Comparison of ENCODE assay signal across 19 cellular contexts in genomic region chr11:121039971-121040613, GRCh38. TPM values are rescaled to one million over a fixed set of nuclear protein-coding genes. Genes with fewer than 3 reads are reported as not detected.
DNase-seq lines count a peak whose midpoint lies in the region; ATAC-seq, FAIRE-seq and TF ChIP-seq lines count a peak whose summit lies in the region.
"Had no signal": no experiment of that assay in that cellular context is flagged by ENCODE, and none has a peak within 500 bp of the region (broad histone marks: within the 10 kb centered on the region; RNA-seq: fewer than 3 reads in every experiment).

No MANE protein-coding gene starts in this region.

- H3K4me1 ChIP-seq in MM.1S (ENCODE audit: low read length) (peaks cover 41% of the 10 kb centered on the region), endothelial cell of umbilical vein (ENCODE audit: control insufficient read depth, extremely low read depth, insufficient read depth, low read length) (peaks cover 19% of the 10 kb centered on the region), neuronal stem cell (ENCODE audit: control insufficient read depth in 2 of 2, insufficient read depth in 1 of 2, low read depth in 1 of 2, low read length in 2 of 2) (peaks cover 3 to 7% of the 10 kb centered on the region in 2 donors)

- H2BK120ac ChIP-seq in neuronal stem cell (ENCODE audit: low read depth, low read length), result no peak overlapping the region

- peak overlapping the region; percentile 36; the same call in 1 of the 2 replicates for H3K4me2 ChIP-seq in MM.1S (ENCODE audit: low read depth, low read length)
- peak overlapping the region; percentile 50 for H3K4me2 ChIP-seq in endothelial cell of umbilical vein (ENCODE audit: insufficient read depth, low read length)
- H3K4me2 ChIP-seq in neuronal stem cell (ENCODE audit: insufficient read depth, low read length, poor library complexity, severe bottlenecking), result no peak overlapping the region

- H3K18ac ChIP-seq in neuronal stem cell (ENCODE audit: low read length), result no peak overlapping the region

- no peak overlapping the region for H2BK15ac ChIP-seq in neuronal stem cell (ENCODE audit: low read length)

- H3F3A ChIP-seq in MM.1S (ENCODE audit: insufficient read depth, low read length), result peaks cover 5% of the 10 kb centered on the region; the same call in 1 of the 2 replicates

- H2AFZ ChIP-seq in MM.1S (ENCODE audit: low read length) (no peak overlapping the region), endothelial cell of umbilical vein (ENCODE audit: low read depth, low read length) (no peak overlapping the region), neuronal stem cell (ENCODE audit: low read length) (no peak overlapping the region)

- H3K36me3 ChIP-seq in MM.1S (replicated peaks; ENCODE audit: insufficient read depth, low read length) (no peaks in the 10 kb centered on the region), endothelial cell of umbilical vein (ENCODE audit: control insufficient read depth in 2 of 2, extremely low read depth in 1 of 2, insufficient read depth in 2 of 2, low read length in 2 of 2) (no peaks in the 10 kb centered on the region), neuronal stem cell (replicated peaks in 1 of 2; ENCODE audit: control insufficient read depth in 2 of 2, insufficient read depth in 2 of 2, low read length in 2 of 2) (peaks cover 0 to 2% of the 10 kb centered on the region in 2 donors)

- H3K9me2 ChIP-seq in MM.1S (replicated peaks; ENCODE audit: insufficient read depth, low read length), result no peaks in the 10 kb centered on the region

- no peak overlapping the region for H3K4me3 Mint-ChIP-seq in activated T-cell treated with anti-CD3 and anti-CD28 coated beads, Interleukin-2, amount 50 U/mL, for 4 hours
- H3K4me3 Mint-ChIP-seq: B cell; CD4-positive, alpha-beta memory T cell had no signal

- dilution Hi-C loops in endothelial cell of umbilical vein (cut with MboI; ENCODE audit: extremely low pct_ligation_motif_present, low sequenced_read_pairs), result no loop called here

- H3K79me1 ChIP-seq in neuronal stem cell (ENCODE audit: low read depth, low read length), result no peaks in the 10 kb centered on the region

- H3K79me2 ChIP-seq in MM.1S (ENCODE audit: low read length) (peaks cover 21% of the 10 kb centered on the region; the same call in 1 of the 2 replicates), endothelial cell of umbilical vein (ENCODE audit: control insufficient read depth, insufficient read depth, low read length) (peaks cover 2% of the 10 kb centered on the region)

- ATAC-seq in activated T-cell treated with anti-CD3 and anti-CD28 coated beads, Interleukin-2, amount 50 U/mL, for 4 hours, result no peak

- intact Hi-C loops in endothelial cell of umbilical vein (cut with micrococcal nuclease), result loop anchor here (2.0 kb wide), 1 partner anchor 15 kb away; the partner anchor contains the start of gene TBCEL

- H3K4ac ChIP-seq in neuronal stem cell (ENCODE audit: low read length), result no peak overlapping the region

- FAIRE-seq in GM19239 (lab: Jason Lieb, UNC) (peak; percentile 68), endothelial cell of umbilical vein (lab: Jason Lieb, UNC) (no peak)
- FAIRE-seq: GM12892 had no signal

- no peak for TF ChIP-seq CTCF in MM.1S (IDR thresholded peaks at IDR 0.05; ENCODE audit: low read length)
- no peak for TF ChIP-seq CTCF in endothelial cell of umbilical vein (IDR thresholded peaks at IDR 0.05; ENCODE audit: extremely low read depth in 1 of 2, insufficient read depth in 1 of 2, low read depth in 1 of 2, low read length in 2 of 2)

- H3K9ac ChIP-seq in MM.1S (ENCODE audit: low read length), result no peak overlapping the region
- no peak overlapping the region for H3K9ac ChIP-seq in endothelial cell of umbilical vein (replicated peaks; ENCODE audit: extremely low read depth, insufficient read depth, low read length)
- H3K9ac ChIP-seq in neuronal stem cell (ENCODE audit: low read depth, low read length, poor library complexity), result no peak overlapping the region

- no peak overlapping the region for H3K23ac ChIP-seq in neuronal stem cell (ENCODE audit: low read depth, low read length, poor library complexity)

- H3K9me3 ChIP-seq in MM.1S (replicated peaks; ENCODE audit: insufficient read depth, low read length) (no peaks in the 10 kb centered on the region), endothelial cell of umbilical vein (replicated peaks; ENCODE audit: control insufficient read depth, insufficient read depth, low read length) (no peaks in the 10 kb centered on the region), neuronal stem cell (replicated peaks in 1 of 2; ENCODE audit: control insufficient read depth in 2 of 2, insufficient read depth in 1 of 2, low read depth in 1 of 2, low read length in 2 of 2) (no peaks in the 10 kb centered on the region)

- H3K4me1 Mint-ChIP-seq in activated T-cell treated with anti-CD3 and anti-CD28 coated beads, Interleukin-2, amount 50 U/mL, for 4 hours (ENCODE audit: low read depth), result peaks cover 11% of the 10 kb centered on the region
- H3K4me1 Mint-ChIP-seq: B cell had no signal

- H4K8ac ChIP-seq in neuronal stem cell (ENCODE audit: low read depth, low read length), result no peak overlapping the region

- TF ChIP-seq POLR2A in endothelial cell of umbilical vein (IDR thresholded peaks at IDR 0.05; ENCODE audit: low read depth, low read length), result no peak

- no peak overlapping the region for H2BK5ac ChIP-seq in neuronal stem cell (ENCODE audit: low read length)

- H4K91ac ChIP-seq in neuronal stem cell (ENCODE audit: low read depth, low read length, poor library complexity), result no peak overlapping the region

- no peak overlapping the region for H2BK12ac ChIP-seq in neuronal stem cell (ENCODE audit: low read length)

- WGBS in neuronal stem cell (ENCODE audit: extremely low coverage in 2 of 2, insufficient read length in 2 of 2, insufficient replicate concordance in 1 of 2), 2 donors, result no CpG with 5 or more reads among the region's 1 CpG

- H4K20me1 ChIP-seq in MM.1S (ENCODE audit: insufficient read depth, low read length) (no peaks in the 10 kb centered on the region), endothelial cell of umbilical vein (replicated peaks; ENCODE audit: control insufficient read depth, extremely low read depth, insufficient read depth, low read length) (no peaks in the 10 kb centered on the region)

- no peak overlapping the region for H3K27ac ChIP-seq in MM.1S (ENCODE audit: low read length)
- H3K27ac ChIP-seq in endothelial cell of umbilical vein (ENCODE audit: insufficient read depth, low read depth, low read length), result no peak overlapping the region
- no peak overlapping the region for H3K27ac ChIP-seq in neuronal stem cell (replicated peaks; ENCODE audit: low read length)
- H3K27ac ChIP-seq: SK-N-MC had no signal

- CTCF ChIA-PET in endothelial cell of umbilical vein (lab: Charles Lee), result interaction anchor here (1.8 to 2.0 kb wide), 2 partner anchors 9 to 15 kb away, joined by 5 to 6 read pairs; no protein-coding TSS in a partner anchor

- H3K9me1 ChIP-seq in endothelial cell of umbilical vein (replicated peaks; ENCODE audit: control insufficient read depth, extremely low read depth, insufficient read depth, low read length), result peaks cover 3% of the 10 kb centered on the region

- DNase-seq in GM19239 (ENCODE audit: insufficient read length, low spot score) (no peak), MM.1S (no peak), endothelial cell of umbilical vein (ENCODE audit: low read depth, low spot score) (peak; percentile 50), lung microvascular endothelial cell (ENCODE audit: low read depth in 2 of 2) (peak; percentile 17 to 38), neuronal stem cell (ENCODE audit: low spot score) (no peak), cerebellar nuclear complex (lab: John Stamatoyannopoulos, UW) (no peak), HK-2 (ENCODE audit: unreplicated experiment) (no peak)
- DNase-seq in activated T-cell treated with anti-CD3 and anti-CD28 coated beads, Interleukin-2, amount 50 U/mL, for 4 hours, result no peak
- DNase-seq: CD4-positive, alpha-beta memory T cell; DND-41; GDM1; KBM-7; NCI-H1092 treated with DMSO at 0.1 percent for 48 hours; NCI-H1694 treated with DMSO at 0.1 percent for 48 hours; NCI-H2227 treated with DMSO at 0.1 percent for 48 hours; NCI-H524 treated with DMSO at 0.1 percent for 48 hours had no signal

- no peaks in the 10 kb centered on the region for H3K27me3 Mint-ChIP-seq in activated T-cell treated with anti-CD3 and anti-CD28 coated beads, Interleukin-2, amount 50 U/mL, for 4 hours (ENCODE audit: low read depth)
- H3K27me3 Mint-ChIP-seq: B cell; CD4-positive, alpha-beta memory T cell had no signal

- H3K36me3 Mint-ChIP-seq in activated T-cell treated with anti-CD3 and anti-CD28 coated beads, Interleukin-2, amount 50 U/mL, for 4 hours (ENCODE audit: insufficient read depth), result peaks cover 5% of the 10 kb centered on the region

- H2AK5ac ChIP-seq in neuronal stem cell (ENCODE audit: low read depth, low read length), result no peak overlapping the region

- POLR2A ChIA-PET in endothelial cell of umbilical vein (lab: Charles Lee), result no interaction called here

- no TSS peak for BruUV-seq in endothelial cell of umbilical vein (replicated peaks; lab: Mats Ljungman, UMichigan)

- no peaks in the 10 kb centered on the region for H3K27me3 ChIP-seq in MM.1S (replicated peaks; ENCODE audit: insufficient read depth, low read length)
- no peaks in the 10 kb centered on the region for H3K27me3 ChIP-seq in endothelial cell of umbilical vein (ENCODE audit: control insufficient read depth in 2 of 2, insufficient read depth in 2 of 2, low read length in 2 of 2)
- no peaks in the 10 kb centered on the region for H3K27me3 ChIP-seq in neuronal stem cell (ENCODE audit: control insufficient read depth in 3 of 3, insufficient read depth in 3 of 3, low read depth in 1 of 3, low read length in 3 of 3)

- H3K14ac ChIP-seq in neuronal stem cell (ENCODE audit: low read length), result no peak overlapping the region

- H3K4me3 ChIP-seq in MM.1S (ENCODE audit: low read length) (no peak overlapping the region), endothelial cell of umbilical vein (replicated peaks in 1 of 3; ENCODE audit: insufficient read depth in 1 of 3, low read depth in 1 of 3, low read length in 3 of 3) (no peak overlapping the region), neuronal stem cell (ENCODE audit: low read length in 2 of 2) (no peak overlapping the region)
- H3K4me3 ChIP-seq: SK-N-MC had no signal

- no peaks in the 10 kb centered on the region for H3K9me3 Mint-ChIP-seq in activated T-cell treated with anti-CD3 and anti-CD28 coated beads, Interleukin-2, amount 50 U/mL, for 4 hours
- H3K9me3 Mint-ChIP-seq: CD4-positive, alpha-beta memory T cell had no signal

RNA-seq across cellular contexts. Expression of gene TBCEL, which starts 16.2 kb away (rescaled TPM):
- total RNA-seq in endothelial cell of umbilical vein (19.5 and 19.7 TPM in 2 replicates), lung microvascular endothelial cell (16.3 and 29.4 TPM in 2 replicates)
- 4.6 and 5.6 TPM in 2 replicates for polyA plus RNA-seq in endothelial cell of umbilical vein
- polyA plus RNA-seq in endothelial cell of umbilical vein (2011; cell fraction: cytosol; rRNA removed), result 5.4 and 6.0 TPM in 2 replicates
- 21.3 and 26.3 TPM in 2 replicates for polyA plus RNA-seq in endothelial cell of umbilical vein (2011; cell fraction: nucleus; rRNA removed)
- 12.4 and 13.2 TPM in 2 replicates for polyA plus RNA-seq in endothelial cell of umbilical vein (2012)
- 21.8 and 22.7 TPM in 2 replicates for polyA minus RNA-seq in endothelial cell of umbilical vein
- polyA minus RNA-seq in endothelial cell of umbilical vein (2011; cell fraction: cytosol; rRNA and poly(A)+ RNA removed), result 5.0 TPM
- polyA minus RNA-seq in endothelial cell of umbilical vein (2011; cell fraction: nucleus; rRNA and poly(A)+ RNA removed), result 46.0 and 64.7 TPM in 2 replicates
- total RNA-seq in activated T-cell treated with anti-CD3 and anti-CD28 coated beads, Interleukin-2, amount 50 U/mL, for 4 hours, result 1 to 10 TPM; 6.6 to 7.2 (median 6.7) TPM
- 6.8 TPM for polyA plus RNA-seq in neuronal stem cell (2013, experiment 1 of 2)
- 6.7 TPM for polyA plus RNA-seq in neuronal stem cell (2013, experiment 2 of 2)

Comparison
In these comparisons a context has a peak if more than half of its experiments do, and no peak if none do; other contexts are left out.
1. DNase-seq: peak in endothelial cell of umbilical vein (single experiment) and lung microvascular endothelial cell (2 of 2); none in GM19239 (single experiment), MM.1S (single experiment), activated T-cell treated with anti-CD3 and anti-CD28 coated beads, Interleukin-2, amount 50 U/mL, for 4 hours (single experiment), neuronal stem cell (single experiment), cerebellar nuclear complex (0 of 2) and HK-2 (single experiment).